In genomic region chr19:2061936-2062729, GRCh38 we compare ENCODE assay signal across 1 cellular context.
TF ChIP-seq lines count a peak whose summit lies in the region.

No MANE protein-coding gene starts in this region.

TF ChIP-seq in HepG2, 621 proteins besides CTCF, POLR2A, EP300 and RAD21 (continued from another document and continues in another):
- TF ChIP-seq KIAA2018 (CRISPR knock-in tag; IDR thresholded peaks at IDR 0.05; ENCODE audit: borderline replicate concordance) (no peak), CCDC6 (CRISPR knock-in tag; IDR thresholded peaks at IDR 0.05) (no peak; the same call in 1 of the 2 replicates), KLF15 (CRISPR knock-in tag; IDR thresholded peaks at IDR 0.05; ENCODE audit: borderline replicate concordance) (no peak), ZBTB1 (CRISPR knock-in tag; IDR thresholded peaks at IDR 0.05; ENCODE audit: borderline replicate concordance) (no peak), HDAC1 (CRISPR knock-in tag; IDR thresholded peaks at IDR 0.05) (peak; percentile 53; the same call in 1 of the 2 replicates), ZNF883 (CRISPR knock-in tag; IDR thresholded peaks at IDR 0.05; ENCODE audit: not compliant biosample characterization) (peak; percentile 20), U2AF1 (optimal IDR thresholded peaks at IDR 0.05; ENCODE audit: low read depth, low read length) (no peak), DR1 (CRISPR knock-in tag; IDR thresholded peaks at IDR 0.05) (no peak), ZNF839 (CRISPR knock-in tag; IDR thresholded peaks at IDR 0.05; ENCODE audit: borderline replicate concordance) (no peak), ZMYM4 (CRISPR knock-in tag; IDR thresholded peaks at IDR 0.05) (no peak), BORCS8-MEF2B (CRISPR knock-in tag; IDR thresholded peaks at IDR 0.05) (no peak; the same call in 1 of the 2 replicates), MED13 (CRISPR knock-in tag; IDR thresholded peaks at IDR 0.05) (no peak), TEAD3 (CRISPR knock-in tag; optimal IDR thresholded peaks at IDR 0.05; ENCODE audit: borderline replicate concordance) (no peak), MYC (CRISPR knock-in tag; IDR thresholded peaks at IDR 0.05; ENCODE audit: borderline replicate concordance) (no peak), NFYC (CRISPR knock-in tag; IDR thresholded peaks at IDR 0.05) (no peak), RBM39 (IDR thresholded peaks at IDR 0.05; ENCODE audit: low read depth, low read length, poor library complexity, severe bottlenecking) (no peak), ZNF574 (CRISPR knock-in tag; IDR thresholded peaks at IDR 0.05) (no peak), REXO4 (CRISPR knock-in tag; IDR thresholded peaks at IDR 0.05; ENCODE audit: borderline replicate concordance) (peak; percentile 67; the same call in 1 of the 2 replicates), ZNF432 (CRISPR knock-in tag; IDR thresholded peaks at IDR 0.05; ENCODE audit: borderline replicate concordance) (no peak), ZNF563 (CRISPR knock-in tag; IDR thresholded peaks at IDR 0.05) (no peak; the same call in 1 of the 2 replicates), IRF1 (CRISPR knock-in tag; IDR thresholded peaks at IDR 0.05; ENCODE audit: low read depth) (no peak), ISL2 (CRISPR knock-in tag; IDR thresholded peaks at IDR 0.05) (no peak), GPBP1L1 (CRISPR knock-in tag; IDR thresholded peaks at IDR 0.05) (no peak), ZNF501 (CRISPR knock-in tag; IDR thresholded peaks at IDR 0.05) (no peak; the same call in none of the 2 replicates), ZNF569 (CRISPR knock-in tag; IDR thresholded peaks at IDR 0.05; ENCODE audit: borderline replicate concordance) (no peak), ZNF615 (CRISPR knock-in tag; IDR thresholded peaks at IDR 0.05; ENCODE audit: borderline replicate concordance) (no peak), ZHX1 (CRISPR knock-in tag; IDR thresholded peaks at IDR 0.05; ENCODE audit: low read depth) (0 out of 2 replicates have a peak, but pooled peaks have one; percentile 14), SIX1 (CRISPR knock-in tag; IDR thresholded peaks at IDR 0.05; ENCODE audit: borderline replicate concordance) (no peak), TCF7L2 (IDR thresholded peaks at IDR 0.05; ENCODE audit: low read depth, low read length) (no peak), CENPX (CRISPR knock-in tag; IDR thresholded peaks at IDR 0.05) (no peak), PCBP1 (IDR thresholded peaks at IDR 0.05; ENCODE audit: borderline replicate concordance, low read depth, low read length) (0 out of 2 replicates have a peak, but pooled peaks have one; percentile 4), ZHX2 (IDR thresholded peaks at IDR 0.05; ENCODE audit: low read depth) (no peak), ZHX2 (CRISPR knock-in tag; IDR thresholded peaks at IDR 0.05; ENCODE audit: borderline replicate concordance) (no peak), RARG (CRISPR knock-in tag; IDR thresholded peaks at IDR 0.05; ENCODE audit: low read depth) (no peak), HHEX (CRISPR knock-in tag; IDR thresholded peaks at IDR 0.05) (no peak)
